Comparison of ENCODE assay signal across 16 cellular contexts in genomic region chr4:20192754-20193521, GRCh38. TPM values are rescaled to one million over a fixed set of nuclear protein-coding genes. Genes with fewer than 3 reads are reported as not detected.
A peak's percentile ranks its signal among the peaks of the same experiment; 100 is the strongest.
DNase-seq lines count a peak whose midpoint lies in the region; ATAC-seq, FAIRE-seq and TF ChIP-seq lines count a peak whose summit lies in the region.
"Had no signal": no experiment of that assay in that cellular context is flagged by ENCODE, and none has a peak within 500 bp of the region (broad histone marks: within the 10 kb centered on the region; RNA-seq: fewer than 3 reads in every experiment).

No MANE protein-coding gene starts in this region.

- dilution Hi-C loops in keratinocyte (cut with MboI; ENCODE audit: extremely low pct_ligation_motif_present, low sequenced_read_pairs) = no loop called here

- no peak overlapping the region for H3K4me3 Mint-ChIP-seq in T-cell
- H3K4me3 Mint-ChIP-seq: activated CD4-positive, alpha-beta memory T cell treated with anti-CD3 and anti-CD28 coated beads, Interleukin-2, amount 10 ng/mL, durations not matched to agents 7 days and 5 days; natural killer cell treated with Interleukin-12 subunit alpha and Interleukin-12 subunit beta and Interleukin-15 and Interleukin-18, amount 100 ng/mL, for 72 hours had no signal

- DNase-seq in Right ventricle myocardium inferior (ENCODE audit: missing footprints) = no peak
- DNase-seq in cardiac septum (ENCODE audit: low spot score) = no peak
- peak; percentile 61 for DNase-seq in choroid plexus epithelial cell (ENCODE audit: low read depth)
- peak; percentile 41 for DNase-seq in keratinocyte (ENCODE audit: low read depth, low spot score)
- no peak for DNase-seq in GM20000 (ENCODE audit: low spot score)
- no peak for DNase-seq in prostate gland (ENCODE audit: low spot score)
- no peak for DNase-seq in frontal cortex (ENCODE audit: low spot score in 2 of 2)
- DNase-seq in T-cell = no peak
- DNase-seq: 8988T; activated CD4-positive, alpha-beta memory T cell treated with anti-CD3 and anti-CD28 coated beads, Interleukin-2, amount 10 ng/mL, durations not matched to agents 7 days and 5 days; activated effector memory CD4-positive, alpha-beta T cell treated with anti-CD3 and anti-CD28 coated beads, Interleukin-2, amount 50 U/mL, for 16 hours; central memory CD4-positive, alpha-beta T cell; kidney; NCI-H345; trophoblast cell had no signal

- H3K27ac Mint-ChIP-seq in T-cell = no peak overlapping the region
- H3K27ac Mint-ChIP-seq: activated CD4-positive, alpha-beta memory T cell treated with anti-CD3 and anti-CD28 coated beads, Interleukin-2, amount 10 ng/mL, durations not matched to agents 7 days and 5 days; natural killer cell treated with Interleukin-12 subunit alpha and Interleukin-12 subunit beta and Interleukin-15 and Interleukin-18, amount 100 ng/mL, for 72 hours had no signal

- H3K27ac ChIP-seq in keratinocyte (ENCODE audit: control insufficient read depth, insufficient read depth, low read length) = peak overlapping the region; percentile 82
- no peak overlapping the region for H3K27ac ChIP-seq in prostate gland

- no peaks in the 10 kb centered on the region for H3K27me3 Mint-ChIP-seq in T-cell
- H3K27me3 Mint-ChIP-seq: activated CD4-positive, alpha-beta memory T cell treated with anti-CD3 and anti-CD28 coated beads, Interleukin-2, amount 10 ng/mL, durations not matched to agents 7 days and 5 days; natural killer cell treated with Interleukin-12 subunit alpha and Interleukin-12 subunit beta and Interleukin-15 and Interleukin-18, amount 100 ng/mL, for 72 hours had no signal

- intact Hi-C loops in Right ventricle myocardium inferior (cut with DNase I) = no loop called here
- intact Hi-C loops in cardiac septum (cut with DNase I) = no loop called here
- intact Hi-C loops in prostate gland (cut with DNase I) = no loop called here

- no peaks in the 10 kb centered on the region for H3K27me3 ChIP-seq in keratinocyte (ENCODE audit: control insufficient read depth, extremely low read depth, insufficient read depth, low read length)
- H3K27me3 ChIP-seq in prostate gland (replicated peaks; ENCODE audit: insufficient read depth) = no peaks in the 10 kb centered on the region

- H3K4me3 ChIP-seq in choroid plexus epithelial cell (ENCODE audit: low read depth, low read length) (no peak overlapping the region), keratinocyte (ENCODE audit: control insufficient read depth in 2 of 3, extremely low read depth in 1 of 3, insufficient read depth in 2 of 3, low read depth in 1 of 3, low read length in 3 of 3) (no peak overlapping the region), prostate gland (no peak overlapping the region)

- ATAC-seq in Right ventricle myocardium inferior (peak; percentile 13), T-cell (replicated peaks in 1 of 4) (no peak)
- ATAC-seq: natural killer cell treated with Interleukin-12 subunit alpha and Interleukin-12 subunit beta and Interleukin-15 and Interleukin-18, amount 100 ng/mL, for 72 hours had no signal

- no peaks in the 10 kb centered on the region for H3K9me1 ChIP-seq in keratinocyte (ENCODE audit: control insufficient read depth, extremely low read depth, insufficient read depth, low read length)

- CTCF ChIA-PET in T-cell (lab: Charles Lee) = no interaction called here

- POLR2A ChIA-PET in T-cell (lab: Charles Lee) = no interaction called here

- whole genome bisulfite sequencing in prostate gland = 68% methylated on average over 5 of the region's 5 CpGs

- no peaks in the 10 kb centered on the region for H3K36me3 ChIP-seq in keratinocyte (ENCODE audit: control insufficient read depth in 2 of 2, extremely low read depth in 1 of 2, insufficient read depth in 2 of 2, low read length in 2 of 2)
- H3K36me3 ChIP-seq in prostate gland = no peaks in the 10 kb centered on the region

- TF ChIP-seq CTCF in choroid plexus epithelial cell (conservative IDR thresholded peaks at IDR 0.05; ENCODE audit: low read depth, low read length) = no peak
- no peak for TF ChIP-seq CTCF in keratinocyte (optimal IDR thresholded peaks at IDR 0.05 in 1 of 3, IDR thresholded peaks at IDR 0.05 in 1 of 3, conservative IDR thresholded peaks at IDR 0.05 in 1 of 3; ENCODE audit: extremely low read depth in 1 of 3, insufficient read depth in 2 of 3, low read length in 3 of 3)
- no peak for TF ChIP-seq CTCF in GM20000 (IDR thresholded peaks at IDR 0.05; ENCODE audit: extremely low read depth, missing control alignments)
- TF ChIP-seq CTCF in prostate gland (IDR thresholded peaks at IDR 0.05) = no peak

- no peaks in the 10 kb centered on the region for H3K4me1 Mint-ChIP-seq in T-cell
- H3K4me1 Mint-ChIP-seq: activated CD4-positive, alpha-beta memory T cell treated with anti-CD3 and anti-CD28 coated beads, Interleukin-2, amount 10 ng/mL, durations not matched to agents 7 days and 5 days had no signal

- H2AFZ ChIP-seq in keratinocyte (ENCODE audit: control insufficient read depth, low read length) = peak overlapping the region; percentile 58

- H3K36me3 Mint-ChIP-seq in T-cell = no peaks in the 10 kb centered on the region

- peak overlapping the region; percentile 52 for H3K4me2 ChIP-seq in keratinocyte (ENCODE audit: control insufficient read depth, extremely low read depth, insufficient read depth, low read depth, low read length)

- FAIRE-seq in keratinocyte (lab: Jason Lieb, UNC) (peak; percentile 83), frontal cortex (lab: Jason Lieb, UNC) (no peak)
- FAIRE-seq: kidney had no signal

- H3K4me1 ChIP-seq in keratinocyte (ENCODE audit: control insufficient read depth, extremely low read depth, insufficient read depth, low read length) = peaks cover 36% of the 10 kb centered on the region
- no peaks in the 10 kb centered on the region for H3K4me1 ChIP-seq in prostate gland (replicated peaks)

- H4K20me1 ChIP-seq in keratinocyte (ENCODE audit: control insufficient read depth, extremely low read depth, insufficient read depth, low read length) = no peaks in the 10 kb centered on the region

- no peak for TF ChIP-seq POLR2A in prostate gland (IDR thresholded peaks at IDR 0.05)

- no peaks in the 10 kb centered on the region for H3K79me2 ChIP-seq in keratinocyte (ENCODE audit: control insufficient read depth, insufficient read depth, low read length)

- H3K9me3 Mint-ChIP-seq in T-cell = peaks cover 18 to 23% (median 18%) of the 10 kb centered on the region in 3 donors

- H3K9ac ChIP-seq in keratinocyte (ENCODE audit: control insufficient read depth, extremely low read depth, insufficient read depth, low read length) = peak overlapping the region; percentile 22

- no peaks in the 10 kb centered on the region for H3K9me3 ChIP-seq in keratinocyte (ENCODE audit: control insufficient read depth, low read depth, low read length)
- no peaks in the 10 kb centered on the region for H3K9me3 ChIP-seq in prostate gland

RNA-seq across cellular contexts. Expression of gene SLIT2, which starts 58.8 kb away (rescaled TPM):
- total RNA-seq in Right ventricle myocardium inferior = 12.1 TPM
- total RNA-seq in cardiac septum = 8.6 TPM
- 1.9 to 12.8 TPM (median 7.5 TPM) in 3 replicates for polyA plus RNA-seq in keratinocyte
- 3.0 TPM for polyA plus RNA-seq in keratinocyte (2011; ENCODE audit: low read depth)
- polyA plus RNA-seq in keratinocyte (2011; cell fraction: cytosol; rRNA removed) = 1.2 and 2.3 TPM in 2 replicates
- polyA plus RNA-seq in keratinocyte (2011; cell fraction: nucleus; rRNA removed) = 8.6 and 11.9 TPM in 2 replicates
- 1.1 and 10.8 TPM in 2 replicates for polyA plus RNA-seq in keratinocyte (2012; ENCODE audit: low replicate concordance)
- 4.1 to 20.6 TPM (median 14.7 TPM) in 3 replicates for polyA minus RNA-seq in keratinocyte
- 2.7 TPM for polyA minus RNA-seq in keratinocyte (2011; cell fraction: cytosol; rRNA and poly(A)+ RNA removed)
- polyA minus RNA-seq in keratinocyte (2011; cell fraction: nucleus; rRNA and poly(A)+ RNA removed) = 22.4 and 27.6 TPM in 2 replicates
- 10 to 100 TPM in 1 of 2 donors, 1 to 10 TPM in 1; 8.5 to 11.0 TPM for total RNA-seq in prostate gland
- total RNA-seq in frontal cortex = 11.0 TPM
- under 1 TPM in 3 of 5 donors, not detected in 2; 0.03 to 0.50 (median 0.22) TPM for total RNA-seq in T-cell
- total RNA-seq: activated CD4-positive, alpha-beta memory T cell treated with anti-CD3 and anti-CD28 coated beads, Interleukin-2, amount 10 ng/mL, durations not matched to agents 7 days and 5 days; natural killer cell treated with Interleukin-12 subunit alpha and Interleukin-12 subunit beta and Interleukin-15 and Interleukin-18, amount 100 ng/mL, for 72 hours had no signal

Comparison
In these comparisons a context has a peak if more than half of its experiments do, and no peak if none do; other contexts are left out.
1. DNase-seq: peak in choroid plexus epithelial cell (single experiment) and keratinocyte (single experiment); none in Right ventricle myocardium inferior (single experiment), cardiac septum (single experiment), GM20000 (single experiment), prostate gland (single experiment), frontal cortex (0 of 2) and T-cell (0 of 34).